Comparison of ENCODE assay signal across 13 cellular contexts in the genomic region with DNA sequence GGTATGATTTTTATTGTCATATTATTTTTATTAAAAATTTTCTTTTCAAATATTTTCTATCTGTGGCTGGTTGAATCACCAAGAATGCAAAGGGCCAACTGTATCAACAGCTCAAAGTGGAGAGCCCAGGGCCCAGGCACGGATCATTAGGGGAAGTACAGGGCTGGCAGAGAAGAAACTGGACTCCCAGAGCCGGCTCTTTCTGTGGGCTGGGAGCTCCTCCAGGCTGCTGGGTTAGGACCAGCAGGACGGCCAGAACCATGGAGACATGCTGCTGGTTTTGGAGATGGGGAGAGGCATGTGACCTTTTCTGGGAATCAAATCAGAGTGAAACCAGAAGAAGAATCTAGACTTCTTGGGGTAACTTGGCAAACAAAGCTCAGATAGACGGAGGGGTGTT.
DNase-seq lines count a peak whose midpoint lies in the region; ATAC-seq and TF ChIP-seq lines count a peak whose summit lies in the region.
"Had no signal": no experiment of that assay in that cellular context is flagged by ENCODE, and none has a peak within 500 bp of the region (broad histone marks: within the 10 kb centered on the region; RNA-seq: fewer than 3 reads in every experiment).

No MANE protein-coding gene starts in this region.

- H3K4me3 ChIP-seq in WERI-Rb-1 (ENCODE audit: low read depth, low read length): no peak overlapping the region
- no peak overlapping the region for H3K4me3 ChIP-seq in foreskin fibroblast (ENCODE audit: low read depth in 1 of 2, low read length in 2 of 2)
- H3K4me3 ChIP-seq: BLaER1 treated with 17β-estradiol and CSF1 and Interleukin-3, amounts not matched to agents 10 nM and 100 nM; PC-9 had no signal

- no peaks in the 10 kb centered on the region for H3K9me3 Mint-ChIP-seq in nephron progenitor cell
- H3K9me3 Mint-ChIP-seq: T-helper 2 cell treated with Interferon-gamma antibody and Interleukin-4, amounts not matched to agents 5 μg/mL and 100 μg/mL, for 36 hours had no signal

- no peaks in the 10 kb centered on the region for H3K36me3 ChIP-seq in WERI-Rb-1
- H3K36me3 ChIP-seq: BLaER1 treated with 17β-estradiol and CSF1 and Interleukin-3, amounts not matched to agents 10 nM and 100 nM had no signal

- H3K27me3 Mint-ChIP-seq in nephron progenitor cell (ENCODE audit: low read depth, poor library complexity): peaks cover 34% of the 10 kb centered on the region

- TF ChIP-seq CTCF in WERI-Rb-1 (IDR thresholded peaks at IDR 0.05; ENCODE audit: low read depth, low read length) (peak; percentile 31), foreskin fibroblast (IDR thresholded peaks at IDR 0.05; ENCODE audit: low read depth, low read length) (peak; percentile 31), nephron progenitor cell (IDR thresholded peaks at IDR 0.05) (no peak)

- DNase-seq in AG20443 (ENCODE audit: low spot score) (peak; percentile 86), WERI-Rb-1 (peak; percentile 24), foreskin fibroblast (peak in 1 of 2 donors; percentile 75), nephron progenitor cell (no peak), dermis blood vessel endothelial cell (no peak), SKM-1 treated with dmso at 0.1 percent for 144 hours (lab: John Stamatoyannopoulos, UW; ENCODE audit: unreplicated experiment) (no peak)
- DNase-seq: MM.1S, NCI-H2171, PC-9 had no signal

- H3K36me3 Mint-ChIP-seq in nephron progenitor cell (ENCODE audit: low read depth): no peaks in the 10 kb centered on the region

- peaks cover 26% of the 10 kb centered on the region for H3K4me1 Mint-ChIP-seq in nephron progenitor cell

- H3K27me3 ChIP-seq in WERI-Rb-1 (ENCODE audit: insufficient read depth, low read depth, severe bottlenecking): no peaks in the 10 kb centered on the region
- H3K27me3 ChIP-seq: BLaER1 treated with 17β-estradiol and CSF1 and Interleukin-3, amounts not matched to agents 10 nM and 100 nM had no signal

- ATAC-seq in GM19463 (IDR thresholded peaks at IDR 0.05; ENCODE audit: unreplicated experiment) (no peak), HG02884 (IDR thresholded peaks at IDR 0.05; ENCODE audit: unreplicated experiment) (no peak)

- H3K27ac ChIP-seq in WERI-Rb-1: no peak overlapping the region
- H3K27ac ChIP-seq: BLaER1 treated with 17β-estradiol and CSF1 and Interleukin-3, amounts not matched to agents 10 nM and 100 nM; PC-9 had no signal

- peak overlapping the region; percentile 5 for H3K27ac Mint-ChIP-seq in nephron progenitor cell
- H3K27ac Mint-ChIP-seq: T-helper 2 cell treated with Interferon-gamma antibody and Interleukin-4, amounts not matched to agents 5 μg/mL and 100 μg/mL, for 36 hours had no signal

- no peaks in the 10 kb centered on the region for H3K9me3 ChIP-seq in WERI-Rb-1 (ENCODE audit: severe bottlenecking)

- H3K4me3 Mint-ChIP-seq in nephron progenitor cell: no peak overlapping the region
- H3K4me3 Mint-ChIP-seq: T-helper 2 cell treated with Interferon-gamma antibody and Interleukin-4, amounts not matched to agents 5 μg/mL and 100 μg/mL, for 36 hours had no signal

Comparison
In these comparisons a context has a peak if more than half of its experiments do, and no peak if none do; other contexts are left out.
1. DNase-seq: peak in AG20443 (single experiment) and WERI-Rb-1 (single experiment); none in nephron progenitor cell (single experiment), dermis blood vessel endothelial cell (single experiment) and SKM-1 treated with dmso at 0.1 percent for 144 hours (single experiment).